Comparison of ENCODE assay signal across 12 cellular contexts in genomic region chr5:52789378-52789777, GRCh38. TPM values are rescaled to one million over a fixed set of nuclear protein-coding genes. Genes with fewer than 3 reads are reported as not detected.
DNase-seq lines count a peak whose midpoint lies in the region; ATAC-seq and TF ChIP-seq lines count a peak whose summit lies in the region.
"Had no signal": no experiment of that assay in that cellular context is flagged by ENCODE, and none has a peak within 500 bp of the region (broad histone marks: within the 10 kb centered on the region; RNA-seq: fewer than 3 reads in every experiment).

No MANE protein-coding gene starts in this region.

- peak overlapping the region; percentile 91 for H3K27ac ChIP-seq in lower lobe of right lung
- H3K27ac ChIP-seq in tibial artery = peak overlapping the region; percentile 95 to 96

- no peaks in the 10 kb centered on the region for H3K36me3 Mint-ChIP-seq in activated T-cell treated with anti-CD3 and anti-CD28 coated beads, Interleukin-2, amount 50 U/mL, for 24 hours (ENCODE audit: low read depth)
- H3K36me3 Mint-ChIP-seq in activated naive CD8-positive, alpha-beta T cell treated with anti-CD3 and anti-CD28 coated beads, Interleukin-2, amount 10 ng/mL, durations not matched to agents 7 days and 5 days = peaks cover 9% of the 10 kb centered on the region

- H3K4me1 Mint-ChIP-seq in activated T-cell treated with anti-CD3 and anti-CD28 coated beads, Interleukin-2, amount 50 U/mL, for 24 hours (ENCODE audit: low read depth) = peaks cover 46% of the 10 kb centered on the region
- H3K4me1 Mint-ChIP-seq in activated naive CD8-positive, alpha-beta T cell treated with anti-CD3 and anti-CD28 coated beads, Interleukin-2, amount 10 ng/mL, durations not matched to agents 7 days and 5 days = peaks cover 31% of the 10 kb centered on the region

- H3K36me3 ChIP-seq in lower lobe of right lung (no peaks in the 10 kb centered on the region), tibial artery (no peaks in the 10 kb centered on the region)

- no peaks in the 10 kb centered on the region for H3K9me3 ChIP-seq in lower lobe of right lung
- H3K9me3 ChIP-seq in tibial artery = no peaks in the 10 kb centered on the region

- TF ChIP-seq CTCF in lower lobe of right lung (IDR thresholded peaks at IDR 0.05) = no peak
- no peak for TF ChIP-seq CTCF in tibial artery (IDR thresholded peaks at IDR 0.05)

- H3K27ac Mint-ChIP-seq in activated T-cell treated with anti-CD3 and anti-CD28 coated beads, Interleukin-2, amount 50 U/mL, for 24 hours = no peak overlapping the region
- H3K27ac Mint-ChIP-seq in activated naive CD8-positive, alpha-beta T cell treated with anti-CD3 and anti-CD28 coated beads, Interleukin-2, amount 10 ng/mL, durations not matched to agents 7 days and 5 days = no peak overlapping the region

- DNase-seq in activated T-cell treated with anti-CD3 and anti-CD28 coated beads, Interleukin-2, amount 50 U/mL, for 24 hours = no peak
- DNase-seq in activated T-cell treated with anti-CD3 and anti-CD28 coated beads for 4 hours = no peak
- DNase-seq in activated naive CD8-positive, alpha-beta T cell treated with anti-CD3 and anti-CD28 coated beads, Interleukin-2, amount 10 ng/mL, durations not matched to agents 7 days and 5 days = no peak
- no peak for DNase-seq in lower lobe of right lung
- DNase-seq in tibial artery = no peak
- no peak for DNase-seq in DMS114 treated with DMSO at 0.1 percent for 48 hours (lab: John Stamatoyannopoulos, UW; ENCODE audit: unreplicated experiment)
- DNase-seq: anterior cingulate cortex, head of caudate nucleus, NCI-H2227 treated with DMSO at 0.1 percent for 48 hours had no signal

- peak overlapping the region; percentile 87 for H3K4me3 Mint-ChIP-seq in activated T-cell treated with anti-CD3 and anti-CD28 coated beads, Interleukin-2, amount 50 U/mL, for 24 hours
- H3K4me3 Mint-ChIP-seq in activated naive CD8-positive, alpha-beta T cell treated with anti-CD3 and anti-CD28 coated beads, Interleukin-2, amount 10 ng/mL, durations not matched to agents 7 days and 5 days = peak overlapping the region; percentile 90

- POLR2A ChIA-PET in activated naive CD8-positive, alpha-beta T cell treated with anti-CD3 and anti-CD28 coated beads, Interleukin-2, amount 10 ng/mL, durations not matched to agents 7 days and 5 days (lab: Charles Lee) = interaction anchor here (0.8 to 2.5 kb wide), 2 partner anchors 10 to 13 kb away, joined by 4 to 12 read pairs; no protein-coding TSS in a partner anchor

- peak overlapping the region; percentile 72 for H3K4me3 ChIP-seq in lower lobe of right lung
- H3K4me3 ChIP-seq in tibial artery = peak overlapping the region; percentile 66 to 86

- no peaks in the 10 kb centered on the region for H3K27me3 ChIP-seq in lower lobe of right lung (ENCODE audit: low read depth)
- no peaks in the 10 kb centered on the region for H3K27me3 ChIP-seq in tibial artery

- intact Hi-C loops in lower lobe of right lung (cut with DNase I) (loop anchor here (5.0 kb wide), 1 partner anchor 128 kb away; no protein-coding TSS in a partner anchor), tibial artery (cut with DNase I; ENCODE audit: low total_unique reads) (loop anchor here (10.0 kb wide), 1 partner anchor 95 kb away; no protein-coding TSS in a partner anchor)

- H3K27me3 Mint-ChIP-seq in activated T-cell treated with anti-CD3 and anti-CD28 coated beads, Interleukin-2, amount 50 U/mL, for 24 hours = peaks cover 8% of the 10 kb centered on the region
- H3K27me3 Mint-ChIP-seq in activated naive CD8-positive, alpha-beta T cell treated with anti-CD3 and anti-CD28 coated beads, Interleukin-2, amount 10 ng/mL, durations not matched to agents 7 days and 5 days = no peaks in the 10 kb centered on the region

- ATAC-seq in activated naive CD8-positive, alpha-beta T cell treated with anti-CD3 and anti-CD28 coated beads, Interleukin-2, amount 10 ng/mL, durations not matched to agents 7 days and 5 days (ENCODE audit: low read depth) = no peak
- ATAC-seq in lower lobe of right lung (no peak), HG02981 (IDR thresholded peaks at IDR 0.05; ENCODE audit: unreplicated experiment) (no peak), HG03175 (IDR thresholded peaks at IDR 0.05; ENCODE audit: unreplicated experiment) (no peak)
- ATAC-seq: sciatic nerve had no signal

- no peaks in the 10 kb centered on the region for H3K9me3 Mint-ChIP-seq in activated T-cell treated with anti-CD3 and anti-CD28 coated beads, Interleukin-2, amount 50 U/mL, for 24 hours
- no peaks in the 10 kb centered on the region for H3K9me3 Mint-ChIP-seq in activated naive CD8-positive, alpha-beta T cell treated with anti-CD3 and anti-CD28 coated beads, Interleukin-2, amount 10 ng/mL, durations not matched to agents 7 days and 5 days

- H3K4me1 ChIP-seq in lower lobe of right lung = peaks cover 10% of the 10 kb centered on the region
- H3K4me1 ChIP-seq in tibial artery = peaks cover 0 to 64% (median 7%) of the 10 kb centered on the region in 4 donors

RNA-seq across cellular contexts. Expression of gene ITGA1, which starts 1.7 kb away (rescaled TPM):
- 10 to 100 TPM; 21.7 to 23.6 TPM for total RNA-seq in activated naive CD8-positive, alpha-beta T cell treated with anti-CD3 and anti-CD28 coated beads, Interleukin-2, amount 10 ng/mL, durations not matched to agents 7 days and 5 days
- total RNA-seq in lower lobe of right lung = 84.4 TPM

RNA-seq across cellular contexts. Expression of gene PELO, which starts 1.7 kb away (rescaled TPM):
- 10 to 100 TPM; 24.0 to 24.2 TPM for total RNA-seq in activated naive CD8-positive, alpha-beta T cell treated with anti-CD3 and anti-CD28 coated beads, Interleukin-2, amount 10 ng/mL, durations not matched to agents 7 days and 5 days
- 31.5 TPM for total RNA-seq in lower lobe of right lung
